ENCODE assay signal across 26 cellular contexts in the genomic region with DNA sequence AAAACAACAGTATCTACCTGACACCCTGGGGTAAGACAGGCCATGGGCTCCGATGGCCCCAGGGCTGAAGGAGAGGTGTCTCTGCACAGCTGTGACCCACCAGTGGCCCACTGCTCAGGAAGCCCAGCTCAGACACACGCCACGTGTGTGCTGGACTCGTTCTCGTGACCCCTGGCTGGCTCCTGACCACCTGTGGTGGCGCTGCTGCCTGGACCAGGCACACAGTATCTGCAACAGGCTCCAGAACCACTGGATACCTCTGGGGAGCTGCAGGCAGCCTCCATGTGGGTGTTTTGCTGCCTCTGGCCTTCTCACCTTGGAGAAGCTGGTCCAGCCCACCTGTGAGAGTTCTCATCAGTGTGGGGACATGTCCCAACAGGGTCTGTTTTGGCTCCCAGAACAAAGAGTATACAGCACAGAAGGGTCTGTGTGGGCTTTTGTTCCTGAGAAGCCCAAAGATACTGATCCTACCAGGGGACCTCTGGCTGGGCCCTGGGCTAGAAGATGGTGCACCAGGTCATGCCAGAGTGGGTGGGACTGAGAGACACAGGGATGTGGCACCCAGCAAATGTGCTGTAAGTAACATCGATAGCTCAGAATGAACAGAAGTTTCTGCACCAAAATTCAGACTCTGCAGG. TPM values are rescaled to one million over a fixed set of nuclear protein-coding genes. Genes with fewer than 3 reads are reported as not detected.
"Had no signal": no experiment of that assay in that cellular context is flagged by ENCODE, and none has a peak within 500 bp of the region (broad histone marks: within the 10 kb centered on the region; RNA-seq: fewer than 3 reads in every experiment).

No MANE protein-coding gene starts in this region.

- H3K27ac ChIP-seq: body of pancreas, esophagus squamous epithelium, heart right ventricle, left ventricle myocardium inferior, neutrophil, ovary, right atrium auricular region, suprapubic skin, tibial nerve had no signal

- H3K4me3 Mint-ChIP-seq: activated CD4-positive, alpha-beta T cell treated with anti-CD3 and anti-CD28 coated beads for 36 hours; activated CD8-positive, alpha-beta memory T cell treated with anti-CD3 and anti-CD28 coated beads, Interleukin-2, amount 10 ng/mL, durations not matched to agents 7 days and 5 days; activated CD8-positive, alpha-beta T cell treated with anti-CD3 and anti-CD28 coated beads, Interleukin-2, amount 10 ng/mL, durations not matched to agents 7 days and 5 days; activated naive CD8-positive, alpha-beta T cell; endodermal cell; nephron had no signal

- DNase-seq: activated CD4-positive, alpha-beta T cell treated with anti-CD3 and anti-CD28 coated beads for 36 hours; activated CD4-positive, CD25-positive, alpha-beta regulatory T cell; activated CD8-positive, alpha-beta memory T cell treated with anti-CD3 and anti-CD28 coated beads, Interleukin-2, amount 10 ng/mL, durations not matched to agents 7 days and 5 days; activated CD8-positive, alpha-beta T cell treated with anti-CD3 and anti-CD28 coated beads, Interleukin-2, amount 10 ng/mL, durations not matched to agents 7 days and 5 days; activated effector memory CD4-positive, alpha-beta T cell treated with Interleukin-2 at 50 U/mL for 16 hours; activated naive CD4-positive, alpha-beta T cell treated with Interleukin-2 at 50 U/mL for 16 hours; body of pancreas; cerebellar nuclear complex; endodermal cell; esophagus squamous epithelium; foreskin melanocyte; heart right ventricle; kidney glomerular epithelial cell; left ventricle myocardium inferior; ovary; stimulated activated CD4-positive, alpha-beta T cell treated with anti-CD3 and anti-CD28 coated beads, Interleukin-1b, Interleukin-23, amount 100 ng/mL, for 48 hours; stimulated activated naive CD4-positive, alpha-beta T cell had no signal

- H3K4me2 ChIP-seq: smooth muscle cell had no signal

- H3K4me1 ChIP-seq: body of pancreas had no signal

- H3K36me3 ChIP-seq: ovary had no signal

- ATAC-seq: activated CD4-positive, alpha-beta T cell treated with anti-CD3 and anti-CD28 coated beads for 36 hours; activated CD8-positive, alpha-beta memory T cell treated with anti-CD3 and anti-CD28 coated beads, Interleukin-2, amount 10 ng/mL, durations not matched to agents 7 days and 5 days; activated CD8-positive, alpha-beta T cell treated with anti-CD3 and anti-CD28 coated beads, Interleukin-2, amount 10 ng/mL, durations not matched to agents 7 days and 5 days; body of pancreas had no signal

- H3K4me3 ChIP-seq: body of pancreas, esophagus squamous epithelium, heart right ventricle, left ventricle myocardium inferior, lung, ovary, right atrium auricular region, smooth muscle cell, suprapubic skin, tibial nerve had no signal

- H3K9me3 ChIP-seq: body of pancreas, esophagus squamous epithelium, heart right ventricle, left ventricle myocardium inferior, neutrophil, ovary, right atrium auricular region, suprapubic skin, tibial nerve had no signal

- H3K27me3 Mint-ChIP-seq: activated CD4-positive, alpha-beta T cell treated with anti-CD3 and anti-CD28 coated beads for 36 hours; activated CD8-positive, alpha-beta memory T cell treated with anti-CD3 and anti-CD28 coated beads, Interleukin-2, amount 10 ng/mL, durations not matched to agents 7 days and 5 days; activated naive CD8-positive, alpha-beta T cell had no signal

- H3K27ac Mint-ChIP-seq: activated CD4-positive, alpha-beta T cell treated with anti-CD3 and anti-CD28 coated beads for 36 hours; activated CD8-positive, alpha-beta memory T cell treated with anti-CD3 and anti-CD28 coated beads, Interleukin-2, amount 10 ng/mL, durations not matched to agents 7 days and 5 days; activated CD8-positive, alpha-beta T cell treated with anti-CD3 and anti-CD28 coated beads, Interleukin-2, amount 10 ng/mL, durations not matched to agents 7 days and 5 days; activated naive CD8-positive, alpha-beta T cell; endodermal cell had no signal

- H3K9me3 Mint-ChIP-seq: endodermal cell, nephron had no signal

- H3K27me3 ChIP-seq: body of pancreas, esophagus squamous epithelium, heart right ventricle, neutrophil, ovary, right atrium auricular region, suprapubic skin, tibial nerve had no signal

RNA-seq across cellular contexts. Expression of a gene that starts 21.7 kb away (rescaled TPM):
- total RNA-seq: activated CD4-positive, alpha-beta T cell treated with anti-CD3 and anti-CD28 coated beads for 36 hours; activated CD8-positive, alpha-beta memory T cell treated with anti-CD3 and anti-CD28 coated beads, Interleukin-2, amount 10 ng/mL, durations not matched to agents 7 days and 5 days; activated CD8-positive, alpha-beta T cell treated with anti-CD3 and anti-CD28 coated beads, Interleukin-2, amount 10 ng/mL, durations not matched to agents 7 days and 5 days; body of pancreas; endodermal cell; smooth muscle cell; T-helper 1 cell treated with Interleukin-12 subunit alpha and Interleukin-12 subunit beta and Interleukin-4 antibody, amounts not matched to agents 30 ng/mL and 1 ng/mL, for 36 hours had no signal
